15 cellular contexts compared by ENCODE assay signal in the genomic region with DNA sequence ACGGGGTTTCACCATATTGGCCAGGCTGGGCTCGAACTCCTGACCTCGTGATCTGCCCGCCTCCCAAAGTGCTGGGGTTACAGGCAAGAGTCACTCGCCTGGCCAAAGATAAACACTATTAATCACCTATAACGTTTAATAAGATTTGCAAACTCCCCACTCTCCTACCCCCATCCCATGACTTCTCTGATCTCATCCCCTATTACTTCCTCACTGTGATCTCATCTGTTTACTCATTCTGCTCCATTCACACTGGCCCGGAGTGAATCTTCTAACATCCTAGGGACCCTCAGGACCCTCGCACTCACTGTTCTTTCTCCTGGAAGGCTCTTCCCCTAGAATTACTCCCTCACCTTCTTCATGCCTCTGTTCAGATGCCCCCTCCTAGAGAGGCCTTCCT.
"Had no signal": no experiment of that assay in that cellular context is flagged by ENCODE, and none has a peak within 500 bp of the region (broad histone marks: within the 10 kb centered on the region; RNA-seq: fewer than 3 reads in every experiment).

No MANE protein-coding gene starts in this region.

- H3K4me3 Mint-ChIP-seq: activated naive CD4-positive, alpha-beta T cell treated with anti-CD3 and anti-CD28 coated beads, Interleukin-2, amount 50 U/mL, for 24 hours; activated T-cell treated with anti-CD3 and anti-CD28 coated beads, Interleukin-2, amount 50 U/mL, for 72 hours; effector memory CD8-positive, alpha-beta T cell had no signal

- H3K36me3 Mint-ChIP-seq: activated naive CD4-positive, alpha-beta T cell treated with anti-CD3 and anti-CD28 coated beads, Interleukin-2, amount 50 U/mL, for 24 hours had no signal

- H3K4me3 ChIP-seq: adrenal gland, lung, thyroid gland had no signal

- ATAC-seq: activated T-cell treated with anti-CD3 and anti-CD28 coated beads, Interleukin-2, amount 50 U/mL, for 72 hours; effector memory CD8-positive, alpha-beta T cell; left lobe of liver had no signal

- H3K36me3 ChIP-seq: adrenal gland, thyroid gland had no signal

- H3K4me1 Mint-ChIP-seq: activated naive CD4-positive, alpha-beta T cell treated with anti-CD3 and anti-CD28 coated beads, Interleukin-2, amount 50 U/mL, for 24 hours had no signal

- H3K9me3 ChIP-seq: adrenal gland, thyroid gland had no signal

- H3K27ac ChIP-seq: adrenal gland, thyroid gland had no signal

- H3K27me3 ChIP-seq: adrenal gland, thyroid gland had no signal

- H3K27ac Mint-ChIP-seq: activated naive CD4-positive, alpha-beta T cell treated with anti-CD3 and anti-CD28 coated beads, Interleukin-2, amount 50 U/mL, for 24 hours; activated T-cell treated with anti-CD3 and anti-CD28 coated beads, Interleukin-2, amount 50 U/mL, for 72 hours; effector memory CD8-positive, alpha-beta T cell; progenitor cell of endocrine pancreas had no signal

- H3K9me3 Mint-ChIP-seq: activated naive CD4-positive, alpha-beta T cell treated with anti-CD3 and anti-CD28 coated beads, Interleukin-2, amount 50 U/mL, for 24 hours; activated T-cell treated with anti-CD3 and anti-CD28 coated beads, Interleukin-2, amount 50 U/mL, for 72 hours; effector memory CD8-positive, alpha-beta T cell had no signal

- DNase-seq: activated CD4-positive, alpha-beta T cell treated with anti-CD3 and anti-CD28 coated beads, Interleukin-2, amount 50 U/mL, for 4 hours; activated gamma-delta T cell; activated T-cell treated with anti-CD3 and anti-CD28 coated beads, Interleukin-2, amount 50 U/mL, for 72 hours; adrenal gland; effector memory CD8-positive, alpha-beta T cell; foreskin melanocyte; hypothalamus; occipital lobe; stimulated activated CD8-positive, alpha-beta memory T cell treated with anti-CD3 and anti-CD28 coated beads, Interleukin-4, amount 100 ng/mL, for 48 hours; stimulated activated naive CD4-positive, alpha-beta T cell treated with Interleukin-2 at 50 U/mL for 16 hours; thyroid gland had no signal

- H3K4me1 ChIP-seq: thyroid gland had no signal
